Comparison of ENCODE assay signal across 1 cellular context in genomic region chr1:178682429-178682828, GRCh38.
TF ChIP-seq lines count a peak whose summit lies in the region.

No MANE protein-coding gene starts in this region.

TF ChIP-seq in HepG2, 621 proteins besides CTCF, POLR2A, EP300 and RAD21 (continued from another document):
- TF ChIP-seq ZNF224 (CRISPR knock-in tag; IDR thresholded peaks at IDR 0.05) (no peak), TBX3 (IDR thresholded peaks at IDR 0.05; ENCODE audit: borderline replicate concordance) (peak; percentile 97), ZNF282 (IDR thresholded peaks at IDR 0.05; ENCODE audit: partially characterized antibody) (no peak), ZNF652 (CRISPR knock-in tag; IDR thresholded peaks at IDR 0.05; ENCODE audit: borderline replicate concordance, low read depth) (no peak), ZNF558 (CRISPR knock-in tag; IDR thresholded peaks at IDR 0.05; ENCODE audit: borderline replicate concordance) (no peak; the same call in 1 of the 2 replicates), ZNF468 (CRISPR knock-in tag; IDR thresholded peaks at IDR 0.05) (no peak), ZNF562 (CRISPR knock-in tag; IDR thresholded peaks at IDR 0.05; ENCODE audit: borderline replicate concordance) (no peak), MBD4 (IDR thresholded peaks at IDR 0.05; ENCODE audit: borderline replicate concordance, low read length) (peak; percentile 87; the same call in 1 of the 2 replicates), THAP11 (CRISPR knock-in tag; IDR thresholded peaks at IDR 0.05) (peak; percentile 70), STAT5B (CRISPR knock-in tag; IDR thresholded peaks at IDR 0.05) (no peak), ARID2 (CRISPR knock-in tag; IDR thresholded peaks at IDR 0.05; ENCODE audit: borderline replicate concordance) (no peak), RARA (CRISPR knock-in tag; IDR thresholded peaks at IDR 0.05) (peak; percentile 97), SALL2 (CRISPR knock-in tag; IDR thresholded peaks at IDR 0.05) (no peak), HNF1A (IDR thresholded peaks at IDR 0.05; ENCODE audit: low read depth) (peak; percentile 55; the same call in 1 of the 2 replicates), HNF1A (CRISPR knock-in tag; IDR thresholded peaks at IDR 0.05; ENCODE audit: borderline replicate concordance) (peak; percentile 47; the same call in 1 of the 2 replicates), MIXL1 (CRISPR knock-in tag; IDR thresholded peaks at IDR 0.05) (peak; percentile 82), ZNF576 (CRISPR knock-in tag; IDR thresholded peaks at IDR 0.05) (no peak), FOSL1 (CRISPR knock-in tag; IDR thresholded peaks at IDR 0.05; ENCODE audit: borderline replicate concordance) (peak; percentile 46; the same call in 1 of the 2 replicates), ZNF138 (CRISPR knock-in tag; IDR thresholded peaks at IDR 0.05; ENCODE audit: low read depth) (no peak), NCOA5 (CRISPR knock-in tag; IDR thresholded peaks at IDR 0.05) (no peak), XBP1 (CRISPR knock-in tag; IDR thresholded peaks at IDR 0.05) (no peak), NKX3-1 (CRISPR knock-in tag; IDR thresholded peaks at IDR 0.05) (peak; percentile 81), ZFP36L1 (CRISPR knock-in tag; IDR thresholded peaks at IDR 0.05) (0 out of 2 replicates have a peak, but pooled peaks have one; percentile 70), MLLT10 (CRISPR knock-in tag; IDR thresholded peaks at IDR 0.05) (no peak), ZNF124 (CRISPR knock-in tag; IDR thresholded peaks at IDR 0.05) (no peak), ZMAT5 (CRISPR knock-in tag; IDR thresholded peaks at IDR 0.05; ENCODE audit: borderline replicate concordance, low read depth) (no peak)
